In genomic region chr6:138454976-138455706, GRCh38 we compare ENCODE assay signal across 8 cellular contexts. TPM values are rescaled to one million over a fixed set of nuclear protein-coding genes. Genes with fewer than 3 reads are reported as not detected.
DNase-seq lines count a peak whose midpoint lies in the region; ATAC-seq, FAIRE-seq and TF ChIP-seq lines count a peak whose summit lies in the region.

No MANE protein-coding gene starts in this region.

- no peaks in the 10 kb centered on the region for H3K36me3 ChIP-seq in CD8-positive, alpha-beta memory T cell (ENCODE audit: insufficient read depth, low read length)
- H3K36me3 ChIP-seq in keratinocyte (ENCODE audit: control insufficient read depth in 2 of 2, extremely low read depth in 1 of 2, insufficient read depth in 2 of 2, low read length in 2 of 2): no peaks in the 10 kb centered on the region

- no peaks in the 10 kb centered on the region for H3K27me3 Mint-ChIP-seq in CD8-positive, alpha-beta memory T cell
- no peaks in the 10 kb centered on the region for H3K27me3 Mint-ChIP-seq in type B pancreatic cell

- no peak overlapping the region for H2AFZ ChIP-seq in keratinocyte (ENCODE audit: control insufficient read depth, low read length)

- no peaks in the 10 kb centered on the region for H3K9me3 ChIP-seq in CD8-positive, alpha-beta memory T cell (ENCODE audit: low read length)
- no peaks in the 10 kb centered on the region for H3K9me3 ChIP-seq in keratinocyte (ENCODE audit: control insufficient read depth, low read depth, low read length)

- H3K9ac ChIP-seq in keratinocyte (ENCODE audit: control insufficient read depth, extremely low read depth, insufficient read depth, low read length): peak overlapping the region; percentile 67

- peak overlapping the region; percentile 37 to 91 (median 84) for H3K27ac Mint-ChIP-seq in CD8-positive, alpha-beta memory T cell
- peak overlapping the region; percentile 92 for H3K27ac Mint-ChIP-seq in type B pancreatic cell

- peaks cover 21% of the 10 kb centered on the region for H3K4me1 ChIP-seq in CD8-positive, alpha-beta memory T cell (ENCODE audit: insufficient read depth, low read length)
- H3K4me1 ChIP-seq in keratinocyte (ENCODE audit: control insufficient read depth, extremely low read depth, insufficient read depth, low read length): peaks cover 31% of the 10 kb centered on the region

- H3K4me1 Mint-ChIP-seq in CD8-positive, alpha-beta memory T cell: peaks cover 20 to 30% (median 23%) of the 10 kb centered on the region in 3 donors
- H3K4me1 Mint-ChIP-seq in type B pancreatic cell (ENCODE audit: unreplicated experiment): peaks cover 16% of the 10 kb centered on the region

- peak; percentile 40 for ATAC-seq in HG02973 (IDR thresholded peaks at IDR 0.05; ENCODE audit: unreplicated experiment)
- no peak for ATAC-seq in GM18907 (IDR thresholded peaks at IDR 0.05; ENCODE audit: unreplicated experiment)

- H3K4me3 ChIP-seq in CD8-positive, alpha-beta memory T cell (ENCODE audit: low read length): no peak overlapping the region
- H3K4me3 ChIP-seq in keratinocyte (ENCODE audit: control insufficient read depth in 2 of 3, extremely low read depth in 1 of 3, insufficient read depth in 2 of 3, low read depth in 1 of 3, low read length in 3 of 3): peak overlapping the region in 2 of 3 experiments; percentile 36 to 53

- POLR2A ChIA-PET in CD8-positive, alpha-beta memory T cell (lab: Charles Lee): interaction anchor here (0.8 kb wide), 1 partner anchor 9 kb away, joined by 4 read pairs; no protein-coding TSS in a partner anchor

- no peak overlapping the region for H3K27ac ChIP-seq in CD8-positive, alpha-beta memory T cell (ENCODE audit: low read depth, low read length)
- peak overlapping the region; percentile 90 for H3K27ac ChIP-seq in keratinocyte (ENCODE audit: control insufficient read depth, insufficient read depth, low read length)

- H3K9me3 Mint-ChIP-seq in CD8-positive, alpha-beta memory T cell: no peaks in the 10 kb centered on the region
- H3K9me3 Mint-ChIP-seq in type B pancreatic cell: no peaks in the 10 kb centered on the region

- H4K20me1 ChIP-seq in keratinocyte (ENCODE audit: control insufficient read depth, extremely low read depth, insufficient read depth, low read length): no peaks in the 10 kb centered on the region

- H3K9me1 ChIP-seq in keratinocyte (ENCODE audit: control insufficient read depth, extremely low read depth, insufficient read depth, low read length): no peaks in the 10 kb centered on the region

- no peaks in the 10 kb centered on the region for H3K27me3 ChIP-seq in CD8-positive, alpha-beta memory T cell (ENCODE audit: insufficient read depth, low read length, poor library complexity, severe bottlenecking)
- no peaks in the 10 kb centered on the region for H3K27me3 ChIP-seq in keratinocyte (ENCODE audit: control insufficient read depth, extremely low read depth, insufficient read depth, low read length)

- TF ChIP-seq CTCF in keratinocyte (optimal IDR thresholded peaks at IDR 0.05 in 1 of 3, IDR thresholded peaks at IDR 0.05 in 1 of 3, conservative IDR thresholded peaks at IDR 0.05 in 1 of 3; ENCODE audit: extremely low read depth in 1 of 3, insufficient read depth in 2 of 3, low read length in 3 of 3) (no peak), type B pancreatic cell (conservative IDR thresholded peaks at IDR 0.05) (no peak)

- H3K79me2 ChIP-seq in keratinocyte (ENCODE audit: control insufficient read depth, insufficient read depth, low read length): peaks cover 11% of the 10 kb centered on the region

- CTCF ChIA-PET in CD8-positive, alpha-beta memory T cell (lab: Charles Lee): interaction anchor here (0.8 to 2.1 kb wide), 4 partner anchors 25 to 346 kb away, joined by 3 to 10 read pairs (median 4); partner anchors contain the start of gene HEBP2

- H3K4me3 Mint-ChIP-seq in CD8-positive, alpha-beta memory T cell: peak overlapping the region; percentile 39 to 86 (median 63)
- no peak overlapping the region for H3K4me3 Mint-ChIP-seq in type B pancreatic cell

- DNase-seq in CD8-positive, alpha-beta memory T cell: peak in 4 of 5 donors; percentile 16 to 67 (median 58)
- DNase-seq in activated CD8-positive, alpha-beta memory T cell treated with anti-CD3 and anti-CD28 coated beads, Interleukin-2, amount 50 U/mL, for 24 hours (ENCODE audit: extremely low read depth): peak; percentile 28
- DNase-seq in keratinocyte (ENCODE audit: low read depth, low spot score) (no peak), type B pancreatic cell (ENCODE audit: extremely low spot score, unreplicated experiment) (no peak), iPS-NIHi7 (ENCODE audit: extremely low spot score) (no peak), NCI-H2081 treated with DMSO at 0.1 percent for 48 hours (lab: John Stamatoyannopoulos, UW) (no peak)

- dilution Hi-C loops in keratinocyte (cut with MboI; ENCODE audit: extremely low pct_ligation_motif_present, low sequenced_read_pairs): no loop called here

- peak overlapping the region; percentile 80 for H3K4me2 ChIP-seq in keratinocyte (ENCODE audit: control insufficient read depth, extremely low read depth, insufficient read depth, low read depth, low read length)

- peak; percentile 68 for FAIRE-seq in keratinocyte (lab: Jason Lieb, UNC)

- H3K36me3 Mint-ChIP-seq in CD8-positive, alpha-beta memory T cell: no peaks in the 10 kb centered on the region
- H3K36me3 Mint-ChIP-seq in type B pancreatic cell: peaks cover 4% of the 10 kb centered on the region

RNA-seq across cellular contexts. Expression of gene NHSL1, which starts 44.2 kb away (rescaled TPM):
- total RNA-seq in CD8-positive, alpha-beta memory T cell: under 1 TPM; 0.71 to 0.72 TPM
- not detected for polyA plus RNA-seq in CD8-positive, alpha-beta memory T cell
- polyA plus RNA-seq in keratinocyte: 8.5 to 28.1 TPM (median 11.8 TPM) in 3 replicates
- 7.0 TPM for polyA plus RNA-seq in keratinocyte (2011; ENCODE audit: low read depth)
- polyA plus RNA-seq in keratinocyte (2011; cell fraction: cytosol; rRNA removed): 10.9 and 11.5 TPM in 2 replicates
- 41.8 and 45.0 TPM in 2 replicates for polyA plus RNA-seq in keratinocyte (2011; cell fraction: nucleus; rRNA removed)
- 14.3 and 18.7 TPM in 2 replicates for polyA plus RNA-seq in keratinocyte (2012; ENCODE audit: low replicate concordance)
- polyA minus RNA-seq in keratinocyte: 46.0 to 90.2 TPM (median 66.3 TPM) in 3 replicates
- polyA minus RNA-seq in keratinocyte (2011; cell fraction: cytosol; rRNA and poly(A)+ RNA removed): 22.4 TPM
- 45.9 and 95.6 TPM in 2 replicates for polyA minus RNA-seq in keratinocyte (2011; cell fraction: nucleus; rRNA and poly(A)+ RNA removed)
- 29.7 and 63.9 TPM in 2 replicates for total RNA-seq in type B pancreatic cell (ENCODE audit: low replicate concordance)

RNA-seq across cellular contexts. Expression of gene HEBP2, which starts 51.1 kb away (rescaled TPM):
- 10 to 100 TPM; 27.2 to 27.5 TPM for total RNA-seq in CD8-positive, alpha-beta memory T cell
- 42.0 TPM for polyA plus RNA-seq in CD8-positive, alpha-beta memory T cell
- 13.2 to 41.9 TPM (median 25.8 TPM) in 3 replicates for polyA plus RNA-seq in keratinocyte
- polyA plus RNA-seq in keratinocyte (2011; ENCODE audit: low read depth): 295 TPM
- 17.3 and 22.5 TPM in 2 replicates for polyA plus RNA-seq in keratinocyte (2011; cell fraction: cytosol; rRNA removed)
- polyA plus RNA-seq in keratinocyte (2011; cell fraction: nucleus; rRNA removed): 7.0 and 9.8 TPM in 2 replicates
- 41.6 and 79.2 TPM in 2 replicates for polyA plus RNA-seq in keratinocyte (2012; ENCODE audit: low replicate concordance)
- polyA minus RNA-seq in keratinocyte: 1.7 to 4.7 TPM (median 4.7 TPM) in 3 replicates
- polyA minus RNA-seq in keratinocyte (2011; cell fraction: cytosol; rRNA and poly(A)+ RNA removed): 19.8 TPM
- polyA minus RNA-seq in keratinocyte (2011; cell fraction: nucleus; rRNA and poly(A)+ RNA removed): 1.9 and 2.9 TPM in 2 replicates
- total RNA-seq in type B pancreatic cell (ENCODE audit: low replicate concordance): 68.9 and 112 TPM in 2 replicates

Comparison
In these comparisons a context has a peak if more than half of its experiments do, and no peak if none do; other contexts are left out.
1. DNase-seq: peak in CD8-positive, alpha-beta memory T cell (4 of 5) and activated CD8-positive, alpha-beta memory T cell treated with anti-CD3 and anti-CD28 coated beads, Interleukin-2, amount 50 U/mL, for 24 hours (single experiment); none in keratinocyte (single experiment), type B pancreatic cell (single experiment), iPS-NIHi7 (single experiment) and NCI-H2081 treated with DMSO at 0.1 percent for 48 hours (single experiment).
2. RNA of gene NHSL1, which starts 44.2 kb away (total RNA-seq): 29.7 to 63.9 TPM in type B pancreatic cell; 0.71 to 0.72 TPM in CD8-positive, alpha-beta memory T cell; every median in the first group is over 10 times any median in the second.